Comparison of ENCODE assay signal across 1 cellular context in genomic region chr4:162793571-162793970, GRCh38.
TF ChIP-seq lines count a peak whose summit lies in the region.

No MANE protein-coding gene starts in this region.

TF ChIP-seq in GM23338, 12 proteins besides CTCF, POLR2A, EP300 and RAD21 (continued from another document):
- TF ChIP-seq ZNF462 (CRISPR knock-in tag; IDR thresholded peaks at IDR 0.05): no peak
